In the genomic region with DNA sequence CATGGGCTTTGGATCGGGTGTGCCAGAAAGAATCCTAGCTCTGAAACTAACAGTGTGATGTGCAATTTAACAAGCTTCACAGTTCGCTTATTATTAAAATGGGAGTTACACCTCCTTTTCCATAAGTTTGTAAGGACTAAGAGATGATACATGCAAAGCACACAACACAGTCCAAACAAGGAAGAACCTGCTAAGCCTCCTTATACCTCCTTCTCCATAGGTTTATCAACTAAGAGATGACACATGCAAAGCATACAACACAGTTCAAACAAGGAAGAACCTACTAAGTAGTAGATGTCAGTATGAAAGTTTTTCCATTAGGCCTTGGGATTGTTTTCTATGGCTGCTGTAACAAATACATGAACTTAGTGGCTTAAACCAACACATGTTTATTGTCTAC, we compare ENCODE assay signal across 19 cellular contexts.
DNase-seq lines count a peak whose midpoint lies in the region; ATAC-seq, FAIRE-seq and TF ChIP-seq lines count a peak whose summit lies in the region.
"Had no signal": no experiment of that assay in that cellular context is flagged by ENCODE, and none has a peak within 500 bp of the region (broad histone marks: within the 10 kb centered on the region; RNA-seq: fewer than 3 reads in every experiment).

No MANE protein-coding gene starts in this region.

- H3K27me3 ChIP-seq in HUES48 (ENCODE audit: control insufficient read depth, insufficient read depth, low read length), result no peaks in the 10 kb centered on the region
- H3K27me3 ChIP-seq in bronchial epithelial cell (ENCODE audit: control insufficient read depth, insufficient read depth, low read length), result no peaks in the 10 kb centered on the region
- no peaks in the 10 kb centered on the region for H3K27me3 ChIP-seq in esophagus (ENCODE audit: control insufficient read depth in 1 of 2, insufficient read depth in 2 of 2, low read length in 2 of 2)
- H3K27me3 ChIP-seq: BLaER1 had no signal

- 0 out of 2 replicates have a peak, but pooled peaks cover 5% of the 10 kb centered on the region for H3K4me1 ChIP-seq in HUES48 (ENCODE audit: control insufficient read depth, insufficient read depth, low read length)
- H3K4me1 ChIP-seq in esophagus (ENCODE audit: control insufficient read depth in 2 of 2, insufficient read depth in 2 of 2, low read length in 1 of 2), result peaks cover 3 to 5% of the 10 kb centered on the region in 2 donors
- H3K4me1 ChIP-seq: BLaER1, Caco-2 had no signal

- H3K36me3 ChIP-seq in HUES48 (ENCODE audit: control insufficient read depth, insufficient read depth, low read length) (no peaks in the 10 kb centered on the region), bronchial epithelial cell (ENCODE audit: control insufficient read depth, insufficient read depth, low read length) (peaks cover 7% of the 10 kb centered on the region), esophagus (ENCODE audit: control insufficient read depth in 2 of 2, insufficient read depth in 2 of 2, low read length in 1 of 2) (peaks cover 0 to 2% of the 10 kb centered on the region in 2 donors)
- H3K36me3 ChIP-seq: BLaER1, HAP-1 had no signal

- ATAC-seq in left ventricle myocardium superior, result no peak
- no peak for ATAC-seq in stimulated activated naive CD8-positive, alpha-beta T cell treated with anti-CD3 and anti-CD28 coated beads, Interleukin-15, Interleukin-2, amounts not matched to agents 100 U/mL and 50 U/mL, for 24 hours
- ATAC-seq: CD8-positive, alpha-beta T cell had no signal

- no peak for DNase-seq in bronchial epithelial cell (ENCODE audit: low read depth)
- no peak for DNase-seq in RWPE1 (ENCODE audit: low spot score)
- DNase-seq in left ventricle myocardium superior, result no peak
- no peak for DNase-seq in stimulated activated naive CD8-positive, alpha-beta T cell treated with anti-CD3 and anti-CD28 coated beads, Interleukin-15, Interleukin-2, amounts not matched to agents 100 U/mL and 50 U/mL, for 24 hours
- DNase-seq: Caco-2; CD4-positive, CD25-positive, alpha-beta regulatory T cell; CD8-positive, alpha-beta T cell; DMS 273 treated with DMSO at 0.1 percent for 48 hours; DND-41; GOT3; HFFc6 had no signal

- TF ChIP-seq CTCF in bronchial epithelial cell (IDR thresholded peaks at IDR 0.05; ENCODE audit: insufficient read depth, low read length, severe bottlenecking) (no peak), RWPE1 (conservative IDR thresholded peaks at IDR 0.05; ENCODE audit: low read depth) (no peak)

- H3K9ac ChIP-seq in HUES48 (ENCODE audit: low read depth, low read length), result no peak overlapping the region
- H3K9ac ChIP-seq: BLaER1 had no signal

- intact Hi-C loops in left ventricle myocardium superior (cut with micrococcal nuclease), result no loop called here

- peaks cover 2% of the 10 kb centered on the region; the same call in 1 of the 2 replicates for H3K9me3 ChIP-seq in HUES48 (ENCODE audit: control insufficient read depth, insufficient read depth, low read length)
- no peaks in the 10 kb centered on the region for H3K9me3 ChIP-seq in esophagus (ENCODE audit: control insufficient read depth in 2 of 2, insufficient read depth in 1 of 2, low read depth in 1 of 2, low read length in 1 of 2)
- H3K9me3 ChIP-seq: HAP-1 had no signal

- H3K27ac ChIP-seq in HUES48 (ENCODE audit: low read depth, low read length), result peak overlapping the region; percentile 18
- peak overlapping the region; percentile 35 to 45 for H3K27ac ChIP-seq in esophagus (ENCODE audit: low read depth in 2 of 2, low read length in 1 of 2)
- H3K27ac ChIP-seq in RWPE1, result no peak overlapping the region
- H3K27ac ChIP-seq: BLaER1, C4-2B had no signal

- H3K4me3 ChIP-seq in HUES48 (ENCODE audit: low read depth, low read length), result no peak overlapping the region
- no peak overlapping the region for H3K4me3 ChIP-seq in bronchial epithelial cell (ENCODE audit: low read depth, low read length)
- no peak overlapping the region for H3K4me3 ChIP-seq in esophagus (ENCODE audit: low read depth in 1 of 2, low read length in 2 of 2)
- H3K4me3 ChIP-seq: BLaER1, HAP-1 had no signal

- CTCF ChIA-PET in RWPE1 (lab: Yijun Ruan, JAX), result interaction anchor here (0.6 kb wide), 2 partner anchors 9 to 38 kb away, joined by 3 to 4 read pairs; no protein-coding TSS in a partner anchor

- peak; percentile 7 for FAIRE-seq in bronchial epithelial cell (lab: Jason Lieb, UNC)
- FAIRE-seq: G401.6, GM12892, H54 had no signal

- WGBS in esophagus, 2 donors, result 85 to 93% methylated on average over 2 of the region's 2 CpGs

- POLR2A ChIA-PET in RWPE1 (lab: Yijun Ruan, JAX; ENCODE audit: low non-redundant PET), result no interaction called here
